Comparison of ENCODE assay signal across 1 cellular context in genomic region chr18:3012306-3012919, GRCh38.
TF ChIP-seq lines count a peak whose summit lies in the region.

No MANE protein-coding gene starts in this region.

TF ChIP-seq in H1, 55 proteins besides CTCF, POLR2A, EP300 and RAD21:
- TF ChIP-seq SRF (IDR thresholded peaks at IDR 0.05; ENCODE audit: low read depth, low read length): no peak
- no peak for TF ChIP-seq ZNF274 (IDR thresholded peaks at IDR 0.05; ENCODE audit: borderline replicate concordance, extremely low read depth, low read length)
- peak; percentile 76 for TF ChIP-seq EGR1 (IDR thresholded peaks at IDR 0.05; ENCODE audit: borderline replicate concordance, low read depth, low read length)
- no peak for TF ChIP-seq SP4 (IDR thresholded peaks at IDR 0.05; ENCODE audit: low read length)
- TF ChIP-seq SP2 (IDR thresholded peaks at IDR 0.05; ENCODE audit: low read length): no peak
- no peak for TF ChIP-seq EZH2 (IDR thresholded peaks at IDR 0.05; ENCODE audit: low read depth, low read length, severe bottlenecking)
- no peak for TF ChIP-seq RXRA (IDR thresholded peaks at IDR 0.05; ENCODE audit: insufficient read depth, low read depth, low read length)
- TF ChIP-seq MAX (IDR thresholded peaks at IDR 0.05): peak; percentile 73
- TF ChIP-seq BACH1 (IDR thresholded peaks at IDR 0.05; ENCODE audit: low read length): no peak
- peak; percentile 22; the same call in 1 of the 2 replicates for TF ChIP-seq ATF3 (IDR thresholded peaks at IDR 0.05; ENCODE audit: insufficient read depth, low read depth, low read length)
- no peak for TF ChIP-seq CEBPB (IDR thresholded peaks at IDR 0.05; ENCODE audit: low read depth, low read length)
- TF ChIP-seq ASH2L (IDR thresholded peaks at IDR 0.05; ENCODE audit: low read length): peak; percentile 70
- TF ChIP-seq USF2 (IDR thresholded peaks at IDR 0.05; ENCODE audit: low read length): peak; percentile 66
- no peak for TF ChIP-seq CHD2 (IDR thresholded peaks at IDR 0.05; ENCODE audit: low read length)
- TF ChIP-seq CBX8 (IDR thresholded peaks at IDR 0.05; ENCODE audit: borderline replicate concordance, low read depth, low read length): no peak
- TF ChIP-seq POLR2AphosphoS5 (IDR thresholded peaks at IDR 0.05; ENCODE audit: low read depth, low read length): 0 out of 2 replicates have a peak, but pooled peaks have one; percentile 4
- TF ChIP-seq PHF8 (conservative IDR thresholded peaks at IDR 0.05; ENCODE audit: low read depth, low read length): 0 out of 2 replicates have a peak, but pooled peaks have one; percentile 51
- 0 out of 4 replicates have a peak, but pooled peaks of 1 of the 2 experiments have one; percentile 23 for TF ChIP-seq SIN3A (conservative IDR thresholded peaks at IDR 0.05 in 1 of 2, IDR thresholded peaks at IDR 0.05 in 1 of 2; ENCODE audit: low read depth in 1 of 2, low read length in 2 of 2)
- no peak for TF ChIP-seq KDM1A (IDR thresholded peaks at IDR 0.05; ENCODE audit: borderline replicate concordance, low read length)
- TF ChIP-seq POU5F1 (IDR thresholded peaks at IDR 0.05; ENCODE audit: low read depth, low read length): no peak
- TF ChIP-seq, protein P1, sequence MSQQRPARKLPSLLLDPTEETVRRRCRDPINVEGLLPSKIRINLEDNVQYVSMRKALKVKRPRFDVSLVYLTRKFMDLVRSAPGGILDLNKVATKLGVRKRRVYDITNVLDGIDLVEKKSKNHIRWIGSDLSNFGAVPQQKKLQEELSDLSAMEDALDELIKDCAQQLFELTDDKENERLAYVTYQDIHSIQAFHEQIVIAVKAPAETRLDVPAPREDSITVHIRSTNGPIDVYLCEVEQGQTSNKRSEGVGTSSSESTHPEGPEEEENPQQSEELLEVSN (IDR thresholded peaks at IDR 0.05): peak; percentile 24; the same call in 1 of the 2 replicates
